ENCODE assay signal across 17 cellular contexts in genomic region chr10:3926268-3926667, GRCh38.
A peak's percentile ranks its signal among the peaks of the same experiment; 100 is the strongest.
DNase-seq lines count a peak whose midpoint lies in the region; ATAC-seq and TF ChIP-seq lines count a peak whose summit lies in the region.
"Had no signal": no experiment of that assay in that cellular context is flagged by ENCODE, and none has a peak within 500 bp of the region (broad histone marks: within the 10 kb centered on the region; RNA-seq: fewer than 3 reads in every experiment).

No MANE protein-coding gene starts in this region.

- intact Hi-C loops in IMR-90 (cut with micrococcal nuclease): no loop called here

- no peaks in the 10 kb centered on the region for H3K9me3 ChIP-seq in IMR-90 (ENCODE audit: control insufficient read depth, insufficient read depth, low read length)

- no peak overlapping the region for H2AK9ac ChIP-seq in IMR-90 (replicated peaks; ENCODE audit: low read depth, low read length, poor library complexity)

- no peak overlapping the region for H4K8ac ChIP-seq in IMR-90 (ENCODE audit: low read depth in 2 of 2, low read length in 2 of 2)

- POLR2A ChIA-PET in IMR-90 (lab: Charles Lee; ENCODE audit: unreplicated experiment): interaction anchor here (0.6 kb wide), 1 partner anchor 156 kb away, joined by 5 read pairs; no protein-coding TSS in a partner anchor

- no peaks in the 10 kb centered on the region for H3K79me1 ChIP-seq in IMR-90 (ENCODE audit: low read depth in 1 of 2, low read length in 2 of 2)

- H3K9ac ChIP-seq in IMR-90 (ENCODE audit: low read depth, low read length): no peak overlapping the region

- H3K18ac ChIP-seq in IMR-90 (ENCODE audit: low read depth, low read length): no peak overlapping the region

- no peak overlapping the region for H3K4me2 ChIP-seq in IMR-90 (ENCODE audit: low read depth, low read length)

- no peaks in the 10 kb centered on the region for H3K4me1 ChIP-seq in IMR-90 (ENCODE audit: control insufficient read depth, insufficient read depth, low read length)

- in situ Hi-C loops in IMR-90 (cut with MboI; ENCODE audit: low sequenced_read_pairs): no loop called here

- TF ChIP-seq POLR2A in IMR-90 (IDR thresholded peaks at IDR 0.05; ENCODE audit: low read depth, low read length): no peak

- no peak overlapping the region for H4K91ac ChIP-seq in IMR-90 (ENCODE audit: insufficient read depth, low read depth, low read length)

- no CpG with 5 or more reads among the region's 4 CpGs for WGBS in IMR-90 (ENCODE audit: extremely low coverage in 2 of 2, insufficient read length in 1 of 2), 2 experiments

- no peak overlapping the region for H3K23ac ChIP-seq in IMR-90 (ENCODE audit: low read depth, low read length)

- no peak overlapping the region for H3K56ac ChIP-seq in IMR-90 (ENCODE audit: extremely low read depth, insufficient read depth, low read length)

- H2BK120ac ChIP-seq in IMR-90 (ENCODE audit: low read depth, low read length): 0 out of 2 replicates have a peak overlapping the region, but pooled peaks have one; percentile 60

- BruUV-seq in IMR-90 (replicated peaks; lab: Mats Ljungman, UMichigan): no TSS peak

- H3K4me1 Mint-ChIP-seq in activated T-helper 17 cell treated with anti-CD3 and anti-CD28 coated beads, Interleukin-2, amount 50 U/mL, for 72 hours: peaks cover 10% of the 10 kb centered on the region
- peaks cover 13% of the 10 kb centered on the region for H3K4me1 Mint-ChIP-seq in mesothelial cell of epicardium
- H3K4me1 Mint-ChIP-seq: brain had no signal

- H4K20me1 ChIP-seq in IMR-90 (ENCODE audit: insufficient read depth, low read length): no peaks in the 10 kb centered on the region

- H2AFZ ChIP-seq in IMR-90 (replicated peaks; ENCODE audit: low read length, poor library complexity): no peak overlapping the region

- no peak overlapping the region for H2BK20ac ChIP-seq in IMR-90 (ENCODE audit: low read depth, low read length)

- H4K5ac ChIP-seq in IMR-90 (ENCODE audit: low read depth, low read length): no peak overlapping the region

- H2BK5ac ChIP-seq in IMR-90 (ENCODE audit: low read depth, low read length, poor library complexity, severe bottlenecking): no peak overlapping the region

- no peak overlapping the region for H2AK5ac ChIP-seq in IMR-90 (ENCODE audit: low read depth, low read length)

- CTCF ChIA-PET in IMR-90 (lab: Yijun Ruan, JAX): no interaction called here

- no peak overlapping the region for H3K27ac ChIP-seq in IMR-90 (ENCODE audit: insufficient read depth, low read length)
- H3K27ac ChIP-seq: dorsolateral prefrontal cortex had no signal

- dilution Hi-C loops in IMR-90 (cut with HindIII; ENCODE audit: low sequenced_read_pairs, unreplicated experiment): no loop called here

- no peak overlapping the region for H3K14ac ChIP-seq in IMR-90 (replicated peaks; ENCODE audit: low read depth, low read length)

- ATAC-seq in IMR-90 (ENCODE audit: low read depth): no peak
- peak; percentile 25 for ATAC-seq in activated T-helper 17 cell treated with anti-CD3 and anti-CD28 coated beads, Interleukin-2, amount 50 U/mL, for 72 hours (replicated peaks)

- H3K36me3 Mint-ChIP-seq in activated T-helper 17 cell treated with anti-CD3 and anti-CD28 coated beads, Interleukin-2, amount 50 U/mL, for 72 hours (ENCODE audit: low read depth): no peaks in the 10 kb centered on the region
- no peaks in the 10 kb centered on the region for H3K36me3 Mint-ChIP-seq in mesothelial cell of epicardium
- H3K36me3 Mint-ChIP-seq: brain had no signal

- no peak overlapping the region; the same call in 1 of the 2 replicates for H3K4ac ChIP-seq in IMR-90 (ENCODE audit: low read depth, low read length)

- H2BK15ac ChIP-seq in IMR-90 (ENCODE audit: low read depth, low read length): no peak overlapping the region

- H3K27me3 ChIP-seq in IMR-90 (ENCODE audit: control insufficient read depth, insufficient read depth, low read length): no peaks in the 10 kb centered on the region
- H3K27me3 ChIP-seq: dorsolateral prefrontal cortex had no signal

- peak overlapping the region; percentile 29 for H3K27ac Mint-ChIP-seq in activated T-helper 17 cell treated with anti-CD3 and anti-CD28 coated beads, Interleukin-2, amount 50 U/mL, for 72 hours
- H3K27ac Mint-ChIP-seq in mesothelial cell of epicardium: peak overlapping the region; percentile 88
- H3K27ac Mint-ChIP-seq: brain, IgD-negative memory B cell had no signal

- no peaks in the 10 kb centered on the region for H3K36me3 ChIP-seq in IMR-90 (ENCODE audit: control insufficient read depth, insufficient read depth, low read length)

- no peak for TF ChIP-seq RAD21 in IMR-90 (IDR thresholded peaks at IDR 0.05; ENCODE audit: low read length)

- DNase-seq in AG10803 (ENCODE audit: low read depth): peak; percentile 17
- no peak for DNase-seq in IMR-90
- DNase-seq in mesothelial cell of epicardium (ENCODE audit: low spot score in 2 of 2, unreplicated experiment in 2 of 2): no peak
- no peak for DNase-seq in amygdala (lab: John Stamatoyannopoulos, UW)
- no peak for DNase-seq in anterior cingulate cortex (lab: John Stamatoyannopoulos, UW)
- no peak for DNase-seq in DMS79 (lab: John Stamatoyannopoulos, UW)
- DNase-seq: activated naive CD4-positive, alpha-beta T cell treated with anti-CD3 and anti-CD28 coated beads for 36 hours; Caco-2; dorsolateral prefrontal cortex; HCEC 1CT; NCI-H2081 treated with DMSO at 0.1 percent for 48 hours; nucleus accumbens; T1000 had no signal

- TF ChIP-seq CTCF in AG10803 (conservative IDR thresholded peaks at IDR 0.05; ENCODE audit: low read length) (no peak), IMR-90 (conservative IDR thresholded peaks at IDR 0.05; ENCODE audit: low read depth, low read length) (no peak), mesothelial cell of epicardium (IDR thresholded peaks at IDR 0.05; ENCODE audit: unreplicated experiment) (no peak)

- no peaks in the 10 kb centered on the region for H3K27me3 Mint-ChIP-seq in activated T-helper 17 cell treated with anti-CD3 and anti-CD28 coated beads, Interleukin-2, amount 50 U/mL, for 72 hours
- H3K27me3 Mint-ChIP-seq in mesothelial cell of epicardium (ENCODE audit: low read depth): no peaks in the 10 kb centered on the region
- H3K27me3 Mint-ChIP-seq: brain; stimulated activated naive CD8-positive, alpha-beta T cell treated with anti-CD3 and anti-CD28 coated beads, Interleukin-15, Interleukin-2, amounts not matched to agents 100 ng/mL and 50 ng/mL, for 24 hours had no signal

- H3K9me3 Mint-ChIP-seq in activated T-helper 17 cell treated with anti-CD3 and anti-CD28 coated beads, Interleukin-2, amount 50 U/mL, for 72 hours: peaks cover 4% of the 10 kb centered on the region
- H3K9me3 Mint-ChIP-seq in mesothelial cell of epicardium: peaks cover 3% of the 10 kb centered on the region
- H3K9me3 Mint-ChIP-seq: activated naive CD4-positive, alpha-beta T cell treated with anti-CD3 and anti-CD28 coated beads for 36 hours; IgD-negative memory B cell; stimulated activated naive CD8-positive, alpha-beta T cell treated with anti-CD3 and anti-CD28 coated beads, Interleukin-15, Interleukin-2, amounts not matched to agents 100 ng/mL and 50 ng/mL, for 24 hours had no signal

- H3K4me3 Mint-ChIP-seq in activated T-helper 17 cell treated with anti-CD3 and anti-CD28 coated beads, Interleukin-2, amount 50 U/mL, for 72 hours: peak overlapping the region; percentile 58
- H3K4me3 Mint-ChIP-seq in mesothelial cell of epicardium: no peak overlapping the region
- H3K4me3 Mint-ChIP-seq: activated naive CD4-positive, alpha-beta T cell treated with anti-CD3 and anti-CD28 coated beads for 36 hours; brain; IgD-negative memory B cell; stimulated activated naive CD8-positive, alpha-beta T cell treated with anti-CD3 and anti-CD28 coated beads, Interleukin-15, Interleukin-2, amounts not matched to agents 100 ng/mL and 50 ng/mL, for 24 hours had no signal

- H3K9me1 ChIP-seq in IMR-90 (ENCODE audit: insufficient read depth, low read length): no peaks in the 10 kb centered on the region

- H3K4me3 ChIP-seq in AG10803 (ENCODE audit: low read length) (no peak overlapping the region), IMR-90 (ENCODE audit: insufficient read depth, low read depth, low read length) (no peak overlapping the region)
- H3K4me3 ChIP-seq: dorsolateral prefrontal cortex had no signal

TF ChIP-seq in IMR-90, 13 proteins besides CTCF, POLR2A, EP300 and RAD21:
- TF ChIP-seq MAFK (IDR thresholded peaks at IDR 0.05; ENCODE audit: low read depth, low read length) (no peak), ELK1 (IDR thresholded peaks at IDR 0.05; ENCODE audit: borderline replicate concordance, low read depth, low read length) (no peak), NFE2L2 (IDR thresholded peaks at IDR 0.05; ENCODE audit: low read depth, low read length) (no peak)
